Comparison of ENCODE assay signal across 30 cellular contexts in the genomic region with DNA sequence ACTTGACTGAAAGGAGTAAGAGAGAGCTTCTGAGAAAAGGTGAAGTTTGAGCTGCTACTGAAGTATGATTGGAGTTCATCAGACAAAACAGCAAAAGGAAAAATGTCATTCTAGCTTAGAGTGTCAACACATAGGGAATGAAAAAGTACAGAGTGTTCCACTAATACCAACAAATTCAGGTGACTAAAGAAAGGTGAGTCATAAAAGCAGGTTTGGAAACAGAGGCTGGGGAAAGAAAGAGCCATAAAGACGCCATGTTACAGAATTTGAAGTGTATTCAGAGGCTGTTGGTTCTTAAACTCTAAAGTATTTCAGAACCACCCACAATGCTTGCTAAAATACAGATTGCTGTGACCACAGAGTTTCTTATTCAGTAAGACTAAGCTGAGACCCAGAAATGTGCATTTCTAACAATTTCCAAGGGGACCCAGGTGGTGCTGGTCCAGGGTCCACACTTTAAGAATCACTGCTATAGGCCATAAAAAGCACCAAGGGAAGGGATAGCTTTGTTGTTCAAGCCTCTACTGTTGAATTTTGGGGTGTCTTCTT.
DNase-seq lines count a peak whose midpoint lies in the region; ATAC-seq and TF ChIP-seq lines count a peak whose summit lies in the region.
"Had no signal": no experiment of that assay in that cellular context is flagged by ENCODE, and none has a peak within 500 bp of the region (broad histone marks: within the 10 kb centered on the region; RNA-seq: fewer than 3 reads in every experiment).

No MANE protein-coding gene starts in this region.

- no peaks in the 10 kb centered on the region for H3K27me3 ChIP-seq in brain microvascular endothelial cell (replicated peaks)
- no peaks in the 10 kb centered on the region for H3K27me3 ChIP-seq in Karpas-422 (ENCODE audit: low read length)
- H3K27me3 ChIP-seq: BLaER1 treated with 17β-estradiol and CSF1 and Interleukin-3, amounts not matched to agents 10 nM and 100 nM; Peyer's patch had no signal

- no peaks in the 10 kb centered on the region for H3K9me3 ChIP-seq in Karpas-422 (ENCODE audit: low read length)
- H3K9me3 ChIP-seq: BLaER1 treated with 17β-estradiol and CSF1 and Interleukin-3, amounts not matched to agents 10 nM and 100 nM; Peyer's patch had no signal

- no peak overlapping the region for H3K27ac Mint-ChIP-seq in activated T-cell treated with anti-CD3 and anti-CD28 coated beads, Interleukin-2, amount 50 U/mL, for 72 hours
- peak overlapping the region; percentile 31 for H3K27ac Mint-ChIP-seq in nephron progenitor cell
- H3K27ac Mint-ChIP-seq: CD4-positive, alpha-beta T cell had no signal

- H3K4me2 ChIP-seq in Karpas-422 (ENCODE audit: low read depth, low read length, poor library complexity, severe bottlenecking): no peak overlapping the region
- H3K4me2 ChIP-seq: BLaER1 treated with 17β-estradiol and CSF1 and Interleukin-3, amounts not matched to agents 10 nM and 100 nM had no signal

- H3K4me3 Mint-ChIP-seq in activated T-cell treated with anti-CD3 and anti-CD28 coated beads, Interleukin-2, amount 50 U/mL, for 72 hours: no peak overlapping the region
- H3K4me3 Mint-ChIP-seq in nephron progenitor cell: no peak overlapping the region
- H3K4me3 Mint-ChIP-seq: CD4-positive, alpha-beta T cell had no signal

- H3K36me3 ChIP-seq in brain microvascular endothelial cell (replicated peaks) (no peaks in the 10 kb centered on the region), Karpas-422 (ENCODE audit: insufficient read depth, low read length) (no peaks in the 10 kb centered on the region)
- H3K36me3 ChIP-seq: BLaER1 treated with 17β-estradiol and CSF1 and Interleukin-3, amounts not matched to agents 10 nM and 100 nM; Peyer's patch had no signal

- no peaks in the 10 kb centered on the region for H3K27me3 Mint-ChIP-seq in activated T-cell treated with anti-CD3 and anti-CD28 coated beads, Interleukin-2, amount 50 U/mL, for 72 hours (ENCODE audit: low read depth)
- peaks cover 2% of the 10 kb centered on the region for H3K27me3 Mint-ChIP-seq in nephron progenitor cell (ENCODE audit: low read depth, poor library complexity)

- H4K20me1 ChIP-seq in Karpas-422 (ENCODE audit: insufficient read depth, low read depth, low read length): no peaks in the 10 kb centered on the region
- H4K20me1 ChIP-seq: BLaER1 treated with 17β-estradiol and CSF1 and Interleukin-3, amounts not matched to agents 10 nM and 100 nM had no signal

- no peaks in the 10 kb centered on the region for H3K9me2 ChIP-seq in Karpas-422 (replicated peaks; ENCODE audit: insufficient read depth, low read length)

- TF ChIP-seq CTCF in nephron progenitor cell (IDR thresholded peaks at IDR 0.05) (no peak), brain microvascular endothelial cell (IDR thresholded peaks at IDR 0.05; ENCODE audit: low read depth, low read length, missing control alignments) (no peak)

- no peak overlapping the region for H3K27ac ChIP-seq in brain microvascular endothelial cell
- no peak overlapping the region for H3K27ac ChIP-seq in Karpas-422 (ENCODE audit: low read length)
- H3K27ac ChIP-seq: BLaER1 treated with 17β-estradiol and CSF1 and Interleukin-3, amounts not matched to agents 10 nM and 100 nM; GM23248; HL-60; Peyer's patch had no signal

- H3K9me3 Mint-ChIP-seq in activated T-cell treated with anti-CD3 and anti-CD28 coated beads, Interleukin-2, amount 50 U/mL, for 72 hours: no peaks in the 10 kb centered on the region
- no peaks in the 10 kb centered on the region for H3K9me3 Mint-ChIP-seq in nephron progenitor cell
- H3K9me3 Mint-ChIP-seq: CD4-positive, alpha-beta T cell had no signal

- H3K36me3 Mint-ChIP-seq in activated T-cell treated with anti-CD3 and anti-CD28 coated beads, Interleukin-2, amount 50 U/mL, for 72 hours (ENCODE audit: insufficient read depth in 2 of 2): no peaks in the 10 kb centered on the region
- H3K36me3 Mint-ChIP-seq in nephron progenitor cell (ENCODE audit: low read depth): peaks cover 38% of the 10 kb centered on the region

- in situ Hi-C loops in brain microvascular endothelial cell (cut with HindIII; ENCODE audit: low pct_ligation_motif_present, low sequenced_read_pairs): no loop called here

- no peaks in the 10 kb centered on the region for H3K4me1 ChIP-seq in Karpas-422 (ENCODE audit: low read length)
- H3K4me1 ChIP-seq: BLaER1 treated with 17β-estradiol and CSF1 and Interleukin-3, amounts not matched to agents 10 nM and 100 nM; Peyer's patch had no signal

- H3K4me1 Mint-ChIP-seq in activated T-cell treated with anti-CD3 and anti-CD28 coated beads, Interleukin-2, amount 50 U/mL, for 72 hours (ENCODE audit: low read depth): peaks cover 8% of the 10 kb centered on the region
- peaks cover 5% of the 10 kb centered on the region for H3K4me1 Mint-ChIP-seq in nephron progenitor cell

- H2AFZ ChIP-seq in Karpas-422 (ENCODE audit: low read length): no peak overlapping the region
- H2AFZ ChIP-seq: GM23248 had no signal

- DNase-seq in activated T-cell treated with anti-CD3 and anti-CD28 coated beads, Interleukin-2, amount 50 U/mL, for 72 hours: no peak
- no peak for DNase-seq in activated T-cell treated with anti-CD3 and anti-CD28 coated beads, Interleukin-2, amount 50 U/mL, for 48 hours
- no peak for DNase-seq in nephron progenitor cell
- DNase-seq in brain microvascular endothelial cell: no peak
- no peak for DNase-seq in central memory CD4-positive, alpha-beta T cell
- DNase-seq in Karpas-422: no peak
- DNase-seq: AML-193; CD4-positive, alpha-beta T cell; DMS 273 treated with DMSO at 0.1 percent for 48 hours; DMS79; EL; GDM1; GM23248; H7; NCI-H1092 treated with DMSO at 0.1 percent for 48 hours; NCI-H1436; NCI-H187; NCI-H2081 treated with DMSO at 0.1 percent for 48 hours; NCI-H2171; NCI-H226; NCI-H510A; NCI-H69; OCI-M1; Peyer's patch; SHP77 treated with DMSO at 0.1 percent for 48 hours had no signal

- no peak overlapping the region for H3K4me3 ChIP-seq in brain microvascular endothelial cell (ENCODE audit: low read depth, low read length)
- no peak overlapping the region for H3K4me3 ChIP-seq in Karpas-422 (ENCODE audit: low read length)
- H3K4me3 ChIP-seq: BLaER1 treated with 17β-estradiol and CSF1 and Interleukin-3, amounts not matched to agents 10 nM and 100 nM; GM12878; GM23248; Peyer's patch had no signal

- H3K9ac ChIP-seq in Karpas-422 (ENCODE audit: low read length): no peak overlapping the region
- H3K9ac ChIP-seq: BLaER1 treated with 17β-estradiol and CSF1 and Interleukin-3, amounts not matched to agents 10 nM and 100 nM; GM23248 had no signal

- ATAC-seq in activated T-cell treated with anti-CD3 and anti-CD28 coated beads, Interleukin-2, amount 50 U/mL, for 72 hours (replicated peaks in 1 of 2): peak; percentile 64 to 67
- ATAC-seq in GM18868 (IDR thresholded peaks at IDR 0.05; ENCODE audit: unreplicated experiment): peak; percentile 34
- ATAC-seq in HG02870 (IDR thresholded peaks at IDR 0.05; ENCODE audit: unreplicated experiment): peak; percentile 68
- ATAC-seq: GM12878 had no signal

- H3K79me2 ChIP-seq in Karpas-422 (ENCODE audit: low read length): no peaks in the 10 kb centered on the region
